Comparison of ENCODE assay signal across 8 cellular contexts in the genomic region with DNA sequence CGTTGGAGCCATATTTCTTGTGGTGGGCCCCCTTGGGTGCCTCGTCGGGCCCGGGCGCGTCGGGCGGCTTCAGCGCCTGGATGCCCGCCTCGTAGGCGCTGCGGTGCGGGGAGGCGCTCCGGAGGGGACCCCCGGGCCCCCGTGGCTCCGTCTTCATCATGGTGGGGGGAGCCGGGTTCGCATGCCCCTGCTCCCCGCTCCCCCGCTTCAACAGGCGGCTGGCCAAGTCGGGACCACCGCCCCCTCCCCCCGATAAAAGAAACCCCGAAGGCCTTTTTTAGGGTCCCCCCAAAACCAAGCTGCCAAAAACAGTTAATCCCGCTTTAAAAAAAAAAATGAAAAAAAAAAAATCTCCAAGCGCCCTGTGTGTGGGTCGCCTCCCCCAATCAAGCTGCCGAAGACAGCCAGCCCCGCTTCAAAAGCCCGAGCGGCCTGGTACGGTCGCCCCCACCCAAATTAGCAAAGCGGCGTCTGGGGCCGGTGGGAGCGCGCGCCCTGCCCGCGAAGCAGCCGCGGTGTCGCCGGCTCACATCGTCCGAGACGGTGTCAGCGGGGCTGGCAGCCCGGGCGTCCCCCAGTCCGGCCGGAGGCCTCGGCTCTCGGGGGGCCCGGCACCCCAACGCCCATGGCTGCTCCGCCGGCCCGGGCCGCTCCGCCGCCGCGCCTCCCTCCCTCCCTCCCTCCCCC. TPM values are rescaled to one million over a fixed set of nuclear protein-coding genes. Genes with fewer than 3 reads are reported as not detected.
DNase-seq lines count a peak whose midpoint lies in the region; ATAC-seq and TF ChIP-seq lines count a peak whose summit lies in the region.

A gene with protein sequence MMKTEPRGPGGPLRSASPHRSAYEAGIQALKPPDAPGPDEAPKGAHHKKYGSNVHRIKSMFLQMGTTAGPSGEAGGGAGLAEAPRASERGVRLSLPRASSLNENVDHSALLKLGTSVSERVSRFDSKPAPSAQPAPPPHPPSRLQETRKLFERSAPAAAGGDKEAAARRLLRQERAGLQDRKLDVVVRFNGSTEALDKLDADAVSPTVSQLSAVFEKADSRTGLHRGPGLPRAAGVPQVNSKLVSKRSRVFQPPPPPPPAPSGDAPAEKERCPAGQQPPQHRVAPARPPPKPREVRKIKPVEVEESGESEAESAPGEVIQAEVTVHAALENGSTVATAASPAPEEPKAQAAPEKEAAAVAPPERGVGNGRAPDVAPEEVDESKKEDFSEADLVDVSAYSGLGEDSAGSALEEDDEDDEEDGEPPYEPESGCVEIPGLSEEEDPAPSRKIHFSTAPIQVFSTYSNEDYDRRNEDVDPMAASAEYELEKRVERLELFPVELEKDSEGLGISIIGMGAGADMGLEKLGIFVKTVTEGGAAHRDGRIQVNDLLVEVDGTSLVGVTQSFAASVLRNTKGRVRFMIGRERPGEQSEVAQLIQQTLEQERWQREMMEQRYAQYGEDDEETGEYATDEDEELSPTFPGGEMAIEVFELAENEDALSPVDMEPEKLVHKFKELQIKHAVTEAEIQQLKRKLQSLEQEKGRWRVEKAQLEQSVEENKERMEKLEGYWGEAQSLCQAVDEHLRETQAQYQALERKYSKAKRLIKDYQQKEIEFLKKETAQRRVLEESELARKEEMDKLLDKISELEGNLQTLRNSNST (minus strand): TSS at position 324 of the 687 bp plus-strand sequence. CDS start 164 bp downstream, at position 160.

- no peak for ATAC-seq in GM18517 (IDR thresholded peaks at IDR 0.05; ENCODE audit: unreplicated experiment)

- peak within 1 kb of the TSS; percentile 69 to 98 for H3K14ac ChIP-seq in mesenchymal stem cell (ENCODE audit: low read length in 2 of 2)

- POLR2A ChIA-PET in BJ (lab: Charles Lee), result interaction anchor here (1.7 kb wide), 1 partner anchor 53 kb away, joined by 6 read pairs; no protein-coding TSS in a partner anchor

- H2AK5ac ChIP-seq in mesenchymal stem cell (ENCODE audit: low read length, severe bottlenecking), result peak within 1 kb of the TSS; percentile 91

- H3K4me1 ChIP-seq in mesenchymal stem cell (ENCODE audit: control insufficient read depth, insufficient read depth, low read depth, low read length) (peaks cover 44% of the 10 kb centered on the region), tibial nerve (peaks cover 0 to 83% (median 38%) of the 10 kb centered on the region in 4 donors)

- peak within 1 kb of the TSS; percentile 89 for H4K8ac ChIP-seq in mesenchymal stem cell (ENCODE audit: low read length)

- no peak within 1 kb of the TSS for H2AFZ ChIP-seq in mesenchymal stem cell (ENCODE audit: low read depth, low read length)

- CTCF ChIA-PET in BJ (lab: Yijun Ruan, JAX), result interaction anchor here (0.6 to 3.8 kb wide), 15 partner anchors 11 to 211 kb away, joined by 3 to 30 read pairs (median 4); partner anchors contain the start of gene SAMD14

- H3K36me3 ChIP-seq in BJ (ENCODE audit: control insufficient read depth, insufficient read depth, low read length), result no peaks in the 10 kb centered on the region
- peaks cover 0 to 18% of the 10 kb centered on the region in 2 experiments for H3K36me3 ChIP-seq in mesenchymal stem cell (ENCODE audit: control insufficient read depth in 1 of 2, insufficient read depth in 2 of 2, low read depth in 1 of 2, low read length in 2 of 2)
- H3K36me3 ChIP-seq in tibial nerve, result no peaks in the 10 kb centered on the region

- TF ChIP-seq EP300 in tibial nerve (IDR thresholded peaks at IDR 0.05), result no peak

- H2BK15ac ChIP-seq in mesenchymal stem cell (ENCODE audit: low read depth, poor library complexity, severe bottlenecking), result peak within 1 kb of the TSS; percentile 94

- H2BK120ac ChIP-seq in mesenchymal stem cell (ENCODE audit: low read depth, low read length), result peak within 1 kb of the TSS; percentile 96

- TF ChIP-seq CTCF in BJ (IDR thresholded peaks at IDR 0.05; ENCODE audit: insufficient read depth, low read depth, low read length) (no peak), tibial nerve (IDR thresholded peaks at IDR 0.05) (no peak)

- peak within 1 kb of the TSS; percentile 26 to 99 for H3K23ac ChIP-seq in mesenchymal stem cell (ENCODE audit: low read length in 2 of 2)

- H3K9me3 ChIP-seq in mesenchymal stem cell (ENCODE audit: control insufficient read depth, low read length) (no peaks in the 10 kb centered on the region), tibial nerve (no peaks in the 10 kb centered on the region)

- H3K27me3 ChIP-seq in BJ (ENCODE audit: control insufficient read depth, insufficient read depth, low read length), result no peaks in the 10 kb centered on the region
- no peaks in the 10 kb centered on the region for H3K27me3 ChIP-seq in mesenchymal stem cell (ENCODE audit: control insufficient read depth in 1 of 2, insufficient read depth in 1 of 2, low read length in 2 of 2)
- no peaks in the 10 kb centered on the region for H3K27me3 ChIP-seq in tibial nerve

- peak within 1 kb of the TSS; percentile 88 for H3K4me2 ChIP-seq in mesenchymal stem cell (ENCODE audit: low read length, poor library complexity, severe bottlenecking)

- under 1% methylated on average over 48 of the region's 69 CpGs for WGBS in mesenchymal stem cell
- WGBS in tibial nerve, 2 donors, result 0% methylated on average over 30 to 63 of the region's 69 CpGs

- H3K9ac ChIP-seq in mesenchymal stem cell (ENCODE audit: low read length), result peak within 1 kb of the TSS; percentile 90

- H4K91ac ChIP-seq in mesenchymal stem cell (ENCODE audit: low read length), result peak within 1 kb of the TSS; percentile 94

- H3K27ac ChIP-seq in cingulate gyrus (ENCODE audit: low read depth, low read length) (peak within 1 kb of the TSS; percentile 87), mesenchymal stem cell (ENCODE audit: low read length, poor library complexity, severe bottlenecking) (peak within 1 kb of the TSS; percentile 96), tibial nerve (peak within 1 kb of the TSS; percentile 81 to 94 (median 90))

- H3K4ac ChIP-seq in mesenchymal stem cell (ENCODE audit: low read depth in 1 of 2, low read length in 2 of 2), result peak within 1 kb of the TSS; percentile 90 to 96

- DNase-seq in BJ (ENCODE audit: low read depth), result no peak
- DNase-seq in Jurkat, Clone E6-1 (ENCODE audit: low read depth, low spot score), result no peak
- DNase-seq in mesenchymal stem cell, result no peak
- no peak for DNase-seq in tibial nerve (ENCODE audit: low spot score in 2 of 2)
- no peak for DNase-seq in SKM-1 (lab: John Stamatoyannopoulos, UW; ENCODE audit: unreplicated experiment)
- no peak for DNase-seq in NCI-H2107 (lab: John Stamatoyannopoulos, UW)

- H2BK5ac ChIP-seq in mesenchymal stem cell (ENCODE audit: low read depth, low read length, poor library complexity, severe bottlenecking), result peak within 1 kb of the TSS; percentile 69

- H3K79me1 ChIP-seq in mesenchymal stem cell (replicated peaks; ENCODE audit: low read length, poor library complexity, severe bottlenecking), result no peaks in the 10 kb centered on the region

- peak within 1 kb of the TSS; percentile 93 to 97 for H3K18ac ChIP-seq in mesenchymal stem cell (ENCODE audit: low read depth in 1 of 2, low read length in 2 of 2)

- peak within 1 kb of the TSS; percentile 67 to 89 for H2BK12ac ChIP-seq in mesenchymal stem cell (ENCODE audit: low read length in 2 of 2)

- peak within 1 kb of the TSS; percentile 67 for H3K4me3 ChIP-seq in BJ (ENCODE audit: low read depth, low read length)
- peak within 1 kb of the TSS; percentile 85 for H3K4me3 ChIP-seq in Jurkat, Clone E6-1 (ENCODE audit: low read length)
- peak within 1 kb of the TSS; percentile 84 to 88 for H3K4me3 ChIP-seq in mesenchymal stem cell (ENCODE audit: insufficient read depth in 1 of 2, low read depth in 1 of 2, low read length in 2 of 2)
- H3K4me3 ChIP-seq in tibial nerve, result peak within 1 kb of the TSS; percentile 72 to 96 (median 93)

- TF ChIP-seq POLR2A in tibial nerve (IDR thresholded peaks at IDR 0.05), result no peak

RNA-seq across cellular contexts. Expression of the gene that starts here (rescaled TPM):
- 17.2 and 19.3 TPM in 2 replicates for polyA plus RNA-seq in BJ (2011; rRNA removed)
- polyA minus RNA-seq in BJ (2011; rRNA and poly(A)+ RNA removed), result 27.3 and 31.6 TPM in 2 replicates
- 28.6 TPM for polyA plus RNA-seq in Jurkat, Clone E6-1 (2012; ENCODE audit: insufficient read depth, insufficient read length)
- polyA plus RNA-seq in mesenchymal stem cell (2013, experiment 1 of 2), result 34.9 TPM
- polyA plus RNA-seq in mesenchymal stem cell (2013, experiment 2 of 2), result 33.0 TPM
- total RNA-seq in tibial nerve, result 10 to 100 TPM; 28.4 to 54.9 (median 36.9) TPM
